Comparison of ENCODE assay signal across 34 cellular contexts in the genomic region with DNA sequence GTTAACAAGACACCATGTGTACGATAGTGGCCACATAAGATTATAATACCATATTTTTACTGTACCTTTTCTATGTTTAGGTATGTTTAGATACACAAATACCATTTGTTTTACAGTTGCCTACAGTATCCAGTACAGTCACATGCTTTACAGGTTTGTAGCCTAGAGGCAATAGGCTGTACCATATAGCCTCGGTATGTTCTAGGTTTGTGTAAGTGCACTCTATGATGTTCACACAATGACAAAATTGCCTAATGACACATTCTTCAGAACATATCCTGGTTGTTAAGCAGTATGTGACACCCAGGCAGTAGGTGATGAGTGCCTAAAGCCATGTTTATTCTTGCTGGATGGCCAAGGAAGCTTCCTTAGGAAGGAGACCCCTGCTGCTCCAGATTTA.
"Had no signal": no experiment of that assay in that cellular context is flagged by ENCODE, and none has a peak within 500 bp of the region (broad histone marks: within the 10 kb centered on the region; RNA-seq: fewer than 3 reads in every experiment).

No MANE protein-coding gene starts in this region.

- H3K4me2 ChIP-seq: KMS-11 had no signal

- H3K36me3 ChIP-seq: MG63 had no signal

- H3K9me3 ChIP-seq: MG63 had no signal

- H3K4me3 ChIP-seq: MG63 had no signal

- H3K9ac ChIP-seq: KMS-11 had no signal

- DNase-seq: Karpas-422, Kasumi-1, MG63, MM.1S, MV-4-11, NCI-H1048, NCI-H1092, NCI-H1092 treated with DMSO at 0.1 percent for 48 hours, NCI-H1105, NCI-H1105 treated with DMSO at 0.1 percent for 48 hours, NCI-H1417, NCI-H1417 treated with DMSO at 0.1 percent for 48 hours, NCI-H1436, NCI-H1436 treated with DMSO at 0.1 percent for 48 hours, NCI-H146, NCI-H1694, NCI-H1694 treated with DMSO at 0.1 percent for 48 hours, NCI-H187, NCI-H187 treated with DMSO at 0.1 percent for 48 hours, NCI-H1930, NCI-H2029, NCI-H2029 treated with DMSO at 0.1 percent for 48 hours, NCI-H2081, NCI-H2081 treated with DMSO at 0.1 percent for 48 hours, NCI-H2107, NCI-H2171, NCI-H2171 treated with DMSO at 0.1 percent for 48 hours, NCI-H2227 treated with DMSO at 0.1 percent for 48 hours, NCI-H226, NCI-H345, NCI-H446, NCI-H446 treated with DMSO at 0.1 percent for 48 hours, NCI-H510A had no signal

- H3K27ac ChIP-seq: KMS-11 had no signal

- H3K27me3 ChIP-seq: MG63 had no signal
